ENCODE assay signal across 9 cellular contexts in the genomic region with DNA sequence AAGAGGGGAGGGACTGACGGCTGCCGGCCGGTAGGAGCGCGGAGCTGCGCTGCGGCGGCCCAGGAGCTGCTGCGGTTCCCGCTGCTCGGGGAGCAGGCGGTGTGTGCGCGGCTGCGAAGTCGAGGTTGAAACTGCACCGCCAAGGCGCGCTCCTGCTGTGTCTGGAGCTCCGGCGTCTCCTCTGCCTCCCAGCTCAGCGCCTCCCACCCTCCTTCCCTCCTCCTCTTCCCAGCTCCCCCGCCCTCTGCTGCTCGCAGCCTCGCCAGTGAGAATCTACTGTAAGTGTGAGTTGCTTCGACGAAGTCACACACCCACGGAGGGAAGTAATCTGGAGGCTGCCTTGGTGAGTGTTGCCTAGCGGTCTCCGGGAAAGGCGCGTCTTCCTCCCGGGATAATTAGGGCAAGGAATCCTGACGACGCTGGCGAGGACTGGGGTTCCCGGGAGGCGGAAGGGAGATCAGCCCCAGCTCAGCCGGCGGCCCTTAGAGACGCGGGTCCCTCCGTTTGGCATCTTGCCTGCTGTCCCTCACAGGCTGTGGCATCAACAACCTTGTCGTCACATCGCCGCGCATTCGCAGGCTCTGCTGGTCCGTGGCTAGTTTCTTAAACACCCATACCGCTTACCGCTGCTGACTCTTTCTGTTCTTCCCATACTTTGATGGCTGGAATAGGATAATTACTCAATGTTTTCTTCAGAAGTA. TPM values are rescaled to one million over a fixed set of nuclear protein-coding genes. Genes with fewer than 3 reads are reported as not detected.
DNase-seq lines count a peak whose midpoint lies in the region; ATAC-seq, FAIRE-seq and TF ChIP-seq lines count a peak whose summit lies in the region.
"Had no signal": no experiment of that assay in that cellular context is flagged by ENCODE, and none has a peak within 500 bp of the region (broad histone marks: within the 10 kb centered on the region; RNA-seq: fewer than 3 reads in every experiment).

A gene (minus strand): TSS at position 159 of the 701 bp plus-strand sequence. CDS start 747 bp downstream, outside the sequence.

- H3K36me3 ChIP-seq in skeletal muscle tissue (ENCODE audit: control insufficient read depth in 3 of 3, insufficient read depth in 3 of 3, low read length in 3 of 3) = no peaks in the 10 kb centered on the region

- POLR2A ChIA-PET in HEK293T (lab: Yijun Ruan, JAX) = interaction anchor here (0.8 kb wide), 1 partner anchor 57 kb away, joined by 3 read pairs; no protein-coding TSS in a partner anchor

- H3K9me3 ChIP-seq in skeletal muscle tissue (ENCODE audit: control insufficient read depth in 3 of 3, low read length in 3 of 3) = no peaks in the 10 kb centered on the region

- H3K4me1 ChIP-seq in skeletal muscle tissue (ENCODE audit: control insufficient read depth in 3 of 3, insufficient read depth in 3 of 3, low read length in 3 of 3) = peaks cover 13 to 24% (median 19%) of the 10 kb centered on the region in 3 donors

- H3K4me1 Mint-ChIP-seq in central memory CD8-positive, alpha-beta T cell = no peaks in the 10 kb centered on the region

- peak; percentile 10 for ATAC-seq in central memory CD8-positive, alpha-beta T cell (replicated peaks; ENCODE audit: extremely low read depth, poor library complexity, severe bottlenecking)

- H3K27ac ChIP-seq in skeletal muscle tissue (ENCODE audit: low read depth, low read length) = no peak within 1 kb of the TSS
- H3K27ac ChIP-seq: epithelial cell of prostate had no signal

- peaks cover 37 to 43% (median 37%) of the 10 kb centered on the region in 3 donors for H3K27me3 ChIP-seq in skeletal muscle tissue (ENCODE audit: control insufficient read depth in 3 of 3, insufficient read depth in 3 of 3, low read length in 3 of 3)

- FAIRE-seq in GM19239 (lab: Jason Lieb, UNC) = no peak

- H3K4me3 ChIP-seq in AG10803 (ENCODE audit: low read length) (peak within 1 kb of the TSS; percentile 53), skeletal muscle tissue (ENCODE audit: low read length in 3 of 3) (peak within 1 kb of the TSS; percentile 57 to 66 (median 60))

- no peaks in the 10 kb centered on the region for H3K36me3 Mint-ChIP-seq in central memory CD8-positive, alpha-beta T cell (ENCODE audit: insufficient read depth)

- peaks cover 24% of the 10 kb centered on the region for H3K9me3 Mint-ChIP-seq in central memory CD8-positive, alpha-beta T cell

- H3K27ac Mint-ChIP-seq in central memory CD8-positive, alpha-beta T cell (ENCODE audit: low read depth) = no peak within 1 kb of the TSS

- DNase-seq in AG10803 (ENCODE audit: low read depth) = peak; percentile 50
- peak; percentile 70 for DNase-seq in HEK293T (ENCODE audit: extremely low spot score)
- DNase-seq in NCI-H748 treated with DMSO at 0.1 percent for 48 hours (lab: John Stamatoyannopoulos, UW) = peak; percentile 5
- no peak for DNase-seq in central memory CD8-positive, alpha-beta T cell (ENCODE audit: low spot score in 2 of 2)
- peak; percentile 59 for DNase-seq in inferior parietal cortex (ENCODE audit: extremely low spot score)
- no peak for DNase-seq in GM19239 (ENCODE audit: insufficient read length, low spot score)
- no peak for DNase-seq in SIG-M5 (lab: John Stamatoyannopoulos, UW)

- peak within 1 kb of the TSS in 1 of 3 donors; percentile 19 for H3K9ac ChIP-seq in skeletal muscle tissue (ENCODE audit: low read depth in 1 of 3, low read length in 3 of 3)

- H3K4me3 Mint-ChIP-seq in central memory CD8-positive, alpha-beta T cell = no peak within 1 kb of the TSS

- TF ChIP-seq CTCF in AG10803 (conservative IDR thresholded peaks at IDR 0.05; ENCODE audit: low read length) = peak; percentile 22

- peaks cover 30% of the 10 kb centered on the region for H3K27me3 Mint-ChIP-seq in central memory CD8-positive, alpha-beta T cell

- CTCF ChIA-PET in HEK293T (lab: Yijun Ruan, JAX) = interaction anchor here (0.6 to 0.9 kb wide), 2 partner anchors 12 to 1224 kb away, joined by 3 to 9 read pairs; no protein-coding TSS in a partner anchor

TF ChIP-seq in HEK293T, 16 proteins besides CTCF, POLR2A, EP300 and RAD21:
- TF ChIP-seq, protein P1, sequence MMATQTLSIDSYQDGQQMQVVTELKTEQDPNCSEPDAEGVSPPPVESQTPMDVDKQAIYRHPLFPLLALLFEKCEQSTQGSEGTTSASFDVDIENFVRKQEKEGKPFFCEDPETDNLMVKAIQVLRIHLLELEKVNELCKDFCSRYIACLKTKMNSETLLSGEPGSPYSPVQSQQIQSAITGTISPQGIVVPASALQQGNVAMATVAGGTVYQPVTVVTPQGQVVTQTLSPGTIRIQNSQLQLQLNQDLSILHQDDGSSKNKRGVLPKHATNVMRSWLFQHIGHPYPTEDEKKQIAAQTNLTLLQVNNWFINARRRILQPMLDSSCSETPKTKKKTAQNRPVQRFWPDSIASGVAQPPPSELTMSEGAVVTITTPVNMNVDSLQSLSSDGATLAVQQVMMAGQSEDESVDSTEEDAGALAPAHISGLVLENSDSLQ (IDR thresholded peaks at IDR 0.05) = 0 out of 2 replicates have a peak, but pooled peaks have one; percentile 13
- TF ChIP-seq ELF4 (IDR thresholded peaks at IDR 0.05) = no peak
- TF ChIP-seq TARDBP (IDR thresholded peaks at IDR 0.05) = no peak
- TF ChIP-seq L3MBTL2 (conservative IDR thresholded peaks at IDR 0.05) = peak; percentile 98
TF ChIP-seq in HEK293T: peak in this region for 2.

RNA-seq across cellular contexts. Expression of the gene that starts here (rescaled TPM):
- total RNA-seq in skeletal muscle tissue = 1.0 TPM

Comparison
In these comparisons a context has a peak if more than half of its experiments do, and no peak if none do; other contexts are left out.
1. DNase-seq: peak in AG10803 (single experiment), HEK293T (single experiment), NCI-H748 treated with DMSO at 0.1 percent for 48 hours (single experiment) and inferior parietal cortex (single experiment); none in central memory CD8-positive, alpha-beta T cell (0 of 2), GM19239 (single experiment) and SIG-M5 (single experiment).